ENCODE assay signal across 9 cellular contexts in genomic region chr2:236570081-236570979, GRCh38. TPM values are rescaled to one million over a fixed set of nuclear protein-coding genes. Genes with fewer than 3 reads are reported as not detected.
A peak's percentile ranks its signal among the peaks of the same experiment; 100 is the strongest.
DNase-seq lines count a peak whose midpoint lies in the region; ATAC-seq and TF ChIP-seq lines count a peak whose summit lies in the region.
"Had no signal": no experiment of that assay in that cellular context is flagged by ENCODE, and none has a peak within 500 bp of the region (broad histone marks: within the 10 kb centered on the region; RNA-seq: fewer than 3 reads in every experiment).

No MANE protein-coding gene starts in this region.

- no peak for TF ChIP-seq EP300 in esophagus muscularis mucosa (IDR thresholded peaks at IDR 0.05)

- no peak for TF ChIP-seq POLR2A in esophagus muscularis mucosa (IDR thresholded peaks at IDR 0.05; ENCODE audit: low read depth)

- ATAC-seq in GM18511 (IDR thresholded peaks at IDR 0.05; ENCODE audit: unreplicated experiment) (peak; percentile 47), HG03196 (IDR thresholded peaks at IDR 0.05; ENCODE audit: unreplicated experiment) (no peak)

- peaks cover 0 to 12% (median 0%) of the 10 kb centered on the region in 4 donors for H3K27me3 ChIP-seq in esophagus muscularis mucosa

- peaks cover 48 to 86% (median 79%) of the 10 kb centered on the region in 4 donors for H3K4me1 ChIP-seq in esophagus muscularis mucosa

- intact Hi-C loops in esophagus muscularis mucosa (cut with DNase I): no loop called here

- whole genome bisulfite sequencing in esophagus muscularis mucosa: 24% methylated on average over 6 of the region's 6 CpGs

- H3K4me3 ChIP-seq in esophagus muscularis mucosa: peak overlapping the region; percentile 58 to 63 (median 60)
- peak overlapping the region; percentile 21 for H3K4me3 ChIP-seq in skeletal muscle cell (ENCODE audit: low read depth, low read length)

- no peaks in the 10 kb centered on the region for H3K36me3 ChIP-seq in esophagus muscularis mucosa
- H3K36me3 ChIP-seq: neutrophil had no signal

- H3K27ac ChIP-seq in esophagus muscularis mucosa (replicated peaks in 1 of 4): peak overlapping the region; percentile 86 to 93 (median 86)
- H3K27ac ChIP-seq: neutrophil had no signal

- no peak for TF ChIP-seq CTCF in esophagus muscularis mucosa (IDR thresholded peaks at IDR 0.05)

- DNase-seq in MV-4-11 (lab: John Stamatoyannopoulos, UW) (peak; percentile 61), esophagus muscularis mucosa (ENCODE audit: extremely low spot score) (no peak), skeletal muscle cell (ENCODE audit: low read depth) (no peak), NCI-H2196 treated with DMSO at 0.1 percent for 48 hours (lab: John Stamatoyannopoulos, UW; ENCODE audit: unreplicated experiment) (no peak), T-helper 2 cell (no peak)
- no peak for DNase-seq in activated CD8-positive, alpha-beta memory T cell treated with anti-CD3 and anti-CD28 coated beads, Interleukin-2, amount 50 U/mL, for 48 hours

- no peaks in the 10 kb centered on the region for H3K9me3 ChIP-seq in esophagus muscularis mucosa
- H3K9me3 ChIP-seq: neutrophil had no signal

RNA-seq across cellular contexts. Expression of gene ACKR3, which starts 0.7 kb away (rescaled TPM):
- total RNA-seq in esophagus muscularis mucosa: 10 to 100 TPM; 24.9 to 52.9 (median 51.0) TPM
